ENCODE assay signal across 11 cellular contexts in the genomic region with DNA sequence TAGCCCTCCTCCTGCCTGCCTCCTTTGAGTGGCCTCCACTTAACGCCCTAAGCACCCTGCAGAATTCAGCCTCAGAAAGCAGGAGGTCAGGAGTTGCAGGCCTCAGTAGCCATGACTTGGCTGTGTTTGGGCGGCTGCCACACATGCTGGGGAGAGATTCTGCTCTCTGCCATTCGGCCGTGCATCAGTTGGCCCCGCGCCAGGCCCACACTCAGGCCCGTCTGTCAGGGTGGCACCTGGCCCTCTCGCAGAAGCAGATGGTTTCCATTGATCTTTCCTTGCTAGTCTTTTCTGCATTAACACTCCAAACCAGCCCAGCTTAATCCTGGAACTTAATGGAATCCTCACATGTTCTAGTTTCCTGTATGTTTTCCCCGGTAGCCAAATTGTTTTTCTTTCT. TPM values are rescaled to one million over a fixed set of nuclear protein-coding genes. Genes with fewer than 3 reads are reported as not detected.
A peak's percentile ranks its signal among the peaks of the same experiment; 100 is the strongest.
DNase-seq lines count a peak whose midpoint lies in the region; ATAC-seq and TF ChIP-seq lines count a peak whose summit lies in the region.
"Had no signal": no experiment of that assay in that cellular context is flagged by ENCODE, and none has a peak within 500 bp of the region (broad histone marks: within the 10 kb centered on the region; RNA-seq: fewer than 3 reads in every experiment).

No MANE protein-coding gene starts in this region.

- DNase-seq in BE2C (peak; percentile 90), NCI-H1092 treated with DMSO at 0.1 percent for 48 hours (lab: John Stamatoyannopoulos, UW) (peak; percentile 92), NCI-H345 (lab: John Stamatoyannopoulos, UW) (peak; percentile 91), activated gamma-delta T cell treated with Interleukin-2 at 50 U/mL for 16 hours (no peak), superior temporal gyrus (ENCODE audit: extremely low spot score) (no peak)
- DNase-seq: activated T-cell treated with anti-CD3 and anti-CD28 coated beads, Interleukin-2, amount 50 U/mL, for 4 hours; stimulated activated CD4-positive, alpha-beta T cell treated with anti-CD3 and anti-CD28 coated beads, Interleukin-15, amount 100 ng/mL, for 24 hours; T-cell had no signal

- no peak for ATAC-seq in GM18909 (IDR thresholded peaks at IDR 0.05; ENCODE audit: poor library complexity, unreplicated experiment)
- ATAC-seq in HG03097 (IDR thresholded peaks at IDR 0.05; ENCODE audit: low FRiP score, unreplicated experiment), result no peak
- ATAC-seq: activated T-cell treated with anti-CD3 and anti-CD28 coated beads, Interleukin-2, amount 50 U/mL, for 4 hours; T-cell had no signal

- peak overlapping the region; percentile 24 for H3K27ac ChIP-seq in VCaP

- H3K9me3 ChIP-seq in BE2C, result no peaks in the 10 kb centered on the region

- TF ChIP-seq CTCF in BE2C (IDR thresholded peaks at IDR 0.05; ENCODE audit: low read depth, low read length) (no peak), VCaP (conservative IDR thresholded peaks at IDR 0.05) (no peak)

- H3K36me3 ChIP-seq in BE2C, result no peaks in the 10 kb centered on the region

- no peaks in the 10 kb centered on the region for H3K27me3 ChIP-seq in BE2C

- no peak overlapping the region for H3K4me3 ChIP-seq in BE2C (ENCODE audit: low read depth, low read length)

- H3K4me1 ChIP-seq in BE2C, result peaks cover 3% of the 10 kb centered on the region

RNA-seq across cellular contexts. Expression of gene ATP6AP2, which starts 30.7 kb away (rescaled TPM):
- polyA plus RNA-seq in BE2C (2012; ENCODE audit: insufficient read depth, insufficient read length, low read depth), result 150 TPM

Comparison
In these comparisons a context has a peak if more than half of its experiments do, and no peak if none do; other contexts are left out.
1. DNase-seq: peak in BE2C (single experiment), NCI-H1092 treated with DMSO at 0.1 percent for 48 hours (single experiment) and NCI-H345 (single experiment); none in activated gamma-delta T cell treated with Interleukin-2 at 50 U/mL for 16 hours (single experiment) and superior temporal gyrus (single experiment).